8 cellular contexts compared by ENCODE assay signal in the genomic region with DNA sequence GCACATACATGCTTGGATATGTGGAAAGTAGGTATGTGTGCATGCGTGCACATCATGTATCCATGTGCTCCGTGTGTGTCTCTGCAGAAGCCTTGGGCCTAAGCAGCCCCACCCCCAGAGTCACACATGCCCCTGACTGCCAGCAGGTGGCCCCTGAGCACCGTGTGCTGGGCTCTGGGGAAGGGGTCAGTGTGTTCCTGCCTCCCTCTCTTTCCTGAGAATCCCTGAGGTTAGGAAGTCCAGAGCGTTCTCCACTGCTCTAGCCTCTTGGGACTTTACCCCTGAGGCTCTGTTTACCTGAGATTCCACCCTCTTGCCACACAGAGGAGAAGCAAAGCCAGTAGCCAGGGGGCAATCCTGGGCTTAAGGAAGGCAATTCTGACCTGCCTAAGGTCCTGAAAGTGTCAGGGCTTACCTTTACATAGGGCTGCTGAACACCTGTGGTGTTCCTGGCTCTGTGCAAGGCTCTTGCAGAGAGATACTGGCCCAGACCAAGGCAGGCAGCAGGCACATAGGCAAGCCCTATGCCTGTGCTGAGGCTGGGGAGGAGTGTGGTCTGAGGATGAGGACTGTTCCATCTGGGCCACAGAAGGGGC.
DNase-seq lines count a peak whose midpoint lies in the region; ATAC-seq, FAIRE-seq and TF ChIP-seq lines count a peak whose summit lies in the region.

No MANE protein-coding gene starts in this region.

- H3K79me2 ChIP-seq in SU-DHL-6 (ENCODE audit: insufficient read depth, low read length) = no peaks in the 10 kb centered on the region

- in situ Hi-C loops in gastrocnemius medialis (cut with MboI; ENCODE audit: low sequenced_read_pairs in 4 of 4) = loop anchor here in 1 of 4 donors (25.0 kb wide), 1 partner anchor 961 kb away; a partner anchor contains a TSS

- no peaks in the 10 kb centered on the region for H4K20me1 ChIP-seq in SU-DHL-6 (ENCODE audit: low read depth, low read length)

- WGBS in heart right ventricle, 2 donors = 17 to 18% methylated on average over 4 of the region's 4 CpGs

- H3K4me3 ChIP-seq in SU-DHL-6 (ENCODE audit: insufficient read depth, low read length, poor library complexity, severe bottlenecking) (no peak overlapping the region), heart right ventricle (no peak overlapping the region), gastrocnemius medialis (no peak overlapping the region)

- no peak overlapping the region for H3K9ac ChIP-seq in SU-DHL-6 (ENCODE audit: low read length)

- H3K9me3 ChIP-seq in SU-DHL-6 (ENCODE audit: insufficient read depth, low read length) (no peaks in the 10 kb centered on the region), heart right ventricle (peaks cover 0 to 13% (median 0%) of the 10 kb centered on the region in 11 donors), gastrocnemius medialis (no peaks in the 10 kb centered on the region)

- no peaks in the 10 kb centered on the region for H3F3A ChIP-seq in SU-DHL-6 (ENCODE audit: insufficient read depth)

- peaks cover 0 to 4% (median 0%) of the 10 kb centered on the region in 9 donors for H3K4me1 ChIP-seq in heart right ventricle
- no peaks in the 10 kb centered on the region for H3K4me1 ChIP-seq in gastrocnemius medialis

- H3K36me3 ChIP-seq in SU-DHL-6 (ENCODE audit: low read length) (no peaks in the 10 kb centered on the region), heart right ventricle (no peaks in the 10 kb centered on the region), gastrocnemius medialis (no peaks in the 10 kb centered on the region)

- peak; percentile 80 for TF ChIP-seq CTCF in D721Med (IDR thresholded peaks at IDR 0.05; ENCODE audit: insufficient read depth, missing control alignments)
- TF ChIP-seq CTCF in SU-DHL-6 (IDR thresholded peaks at IDR 0.05; ENCODE audit: insufficient read depth, low read length, poor library complexity, severe bottlenecking) = peak; percentile 31
- TF ChIP-seq CTCF in heart right ventricle (IDR thresholded peaks at IDR 0.05) = peak; percentile 23 to 81 (median 77)
- peak; percentile 70 to 84 (median 74) for TF ChIP-seq CTCF in gastrocnemius medialis (IDR thresholded peaks at IDR 0.05 in 4 of 5, conservative IDR thresholded peaks at IDR 0.05 in 1 of 5)

- no peak for FAIRE-seq in D721Med (lab: Jason Lieb, UNC)
- FAIRE-seq in HTR-8/SVneo (lab: Jason Lieb, UNC) = no peak

- H3K27me3 ChIP-seq in SU-DHL-6 (ENCODE audit: low read length) (no peaks in the 10 kb centered on the region), heart right ventricle (no peaks in the 10 kb centered on the region), gastrocnemius medialis (no peaks in the 10 kb centered on the region)

- H2AFZ ChIP-seq in SU-DHL-6 (ENCODE audit: low read depth, low read length, severe bottlenecking) = no peak overlapping the region

- no peak for TF ChIP-seq POLR2A in gastrocnemius medialis (IDR thresholded peaks at IDR 0.05)

- DNase-seq in D721Med (ENCODE audit: insufficient read length, low spot score) = peak; percentile 65
- DNase-seq in HTR-8/SVneo (ENCODE audit: insufficient read length, low spot score) = peak; percentile 43
- peak; percentile 13 to 29 for DNase-seq in heart right ventricle
- peak; percentile 20 to 53 for DNase-seq in gastrocnemius medialis
- no peak for DNase-seq in activated CD4-positive, alpha-beta T cell treated with anti-CD3 and anti-CD28 coated beads for 4 hours

- H3K9me2 ChIP-seq in SU-DHL-6 (replicated peaks; ENCODE audit: insufficient read depth, low read length) = no peaks in the 10 kb centered on the region

- peak; percentile 76 for ATAC-seq in GM19328 (IDR thresholded peaks at IDR 0.05; ENCODE audit: unreplicated experiment)
- ATAC-seq in heart right ventricle = peak; percentile 76 to 97 (median 95)
- ATAC-seq in gastrocnemius medialis = peak; percentile 87 to 95
- no peak for ATAC-seq in HG02763 (IDR thresholded peaks at IDR 0.05; ENCODE audit: unreplicated experiment)

- intact Hi-C loops in heart right ventricle (cut with DNase I) (loop anchor here in 5 of 10 donors (5.0 to 10.0 kb wide), 4 partner anchors 963 to 1273 kb away; a partner anchor contains a TSS), gastrocnemius medialis (cut with DNase I; ENCODE audit: low total_unique reads) (no loop called here)

- no peak overlapping the region for H3K27ac ChIP-seq in SU-DHL-6 (ENCODE audit: low read depth, low read length)
- H3K27ac ChIP-seq in heart right ventricle = no peak overlapping the region
- peak overlapping the region in 1 of 4 donors; percentile 15 for H3K27ac ChIP-seq in gastrocnemius medialis

- H3K4me2 ChIP-seq in SU-DHL-6 (ENCODE audit: low read depth, low read length, poor library complexity, severe bottlenecking) = no peak overlapping the region

Comparison
In these comparisons a context has a peak if more than half of its experiments do, and no peak if none do; other contexts are left out.
1. DNase-seq: peak in D721Med (single experiment), HTR-8/SVneo (single experiment), heart right ventricle (2 of 2) and gastrocnemius medialis (2 of 2); none in activated CD4-positive, alpha-beta T cell treated with anti-CD3 and anti-CD28 coated beads for 4 hours (0 of 2).
2. Peak in every context shown above with its lines, with median percentiles within 50 percentile points of each other: CTCF ChIP-seq.